In the genomic region with DNA sequence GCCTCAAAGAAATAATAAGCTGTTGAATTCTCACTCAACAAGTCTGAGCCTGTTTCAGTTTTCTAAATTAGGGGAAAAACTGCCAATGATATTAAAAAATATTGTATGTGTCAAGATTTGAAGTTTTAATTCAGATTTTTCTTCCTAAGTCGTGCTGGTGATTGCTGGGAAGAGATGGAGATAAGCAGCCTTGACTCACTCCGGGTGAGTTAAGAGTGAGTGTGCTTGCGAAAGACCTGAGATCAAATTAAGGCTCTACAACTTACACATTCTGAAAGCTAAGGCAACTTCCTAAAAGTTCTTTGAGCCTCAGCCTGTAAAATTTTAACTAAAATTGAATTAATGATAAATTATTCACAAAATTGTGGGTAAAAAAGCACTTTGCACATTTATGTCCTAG, we compare ENCODE assay signal across 21 cellular contexts.
DNase-seq lines count a peak whose midpoint lies in the region; ATAC-seq and TF ChIP-seq lines count a peak whose summit lies in the region.
"Had no signal": no experiment of that assay in that cellular context is flagged by ENCODE, and none has a peak within 500 bp of the region (broad histone marks: within the 10 kb centered on the region; RNA-seq: fewer than 3 reads in every experiment).

No MANE protein-coding gene starts in this region.

- no peak overlapping the region for H3K27ac ChIP-seq in RWPE2 (ENCODE audit: poor library complexity, severe bottlenecking)
- H3K27ac ChIP-seq: parathyroid adenoma, SK-N-MC, tibial artery had no signal

- peak; percentile 81 for ATAC-seq in RWPE2 (ENCODE audit: low read depth)
- ATAC-seq: stimulated activated memory B cell treated with anti-CD40 and anti-IgM and Interleukin-4, amounts not matched to agents 10 μg/mL and 1 μg/mL and 100 μg/mL, for 72 hours had no signal

- peak; percentile 38 for DNase-seq in M059J (ENCODE audit: low read depth)
- no peak for DNase-seq in RWPE2 (ENCODE audit: low spot score)
- DNase-seq in cardiac fibroblast (ENCODE audit: low read depth in 2 of 2): peak; percentile 29 to 71
- peak; percentile 39 for DNase-seq in renal cortical epithelial cell (ENCODE audit: low read depth)
- DNase-seq in NCI-H526 treated with DMSO at 0.1 percent for 48 hours (lab: John Stamatoyannopoulos, UW): no peak
- no peak for DNase-seq in activated naive CD4-positive, alpha-beta T cell (lab: John Stamatoyannopoulos, UW)
- no peak for DNase-seq in NCI-H1417 (lab: John Stamatoyannopoulos, UW)
- DNase-seq in hypothalamus (lab: John Stamatoyannopoulos, UW): no peak
- DNase-seq: activated CD4-positive, alpha-beta T cell treated with anti-CD3 and anti-CD28 coated beads, Interleukin-2, amount 10 ng/mL, durations not matched to agents 7 days and 5 days; activated naive CD4-positive, alpha-beta T cell treated with anti-CD3 and anti-CD28 coated beads, Interleukin-2, amount 50 U/mL, for 16 hours; caudate nucleus; effector CD8-positive, alpha-beta T cell; H7; naive B cell; NCI-H2171; NK-92 treated with Interleukin-12 subunit alpha and Interleukin-12 subunit beta, amount 100 ng/mL, for 24 hours; small intestine; tibial artery had no signal

- TF ChIP-seq CTCF in RWPE2 (IDR thresholded peaks at IDR 0.05; ENCODE audit: poor library complexity, severe bottlenecking): no peak
- TF ChIP-seq CTCF in cardiac fibroblast (IDR thresholded peaks at IDR 0.05; ENCODE audit: low read depth, low read length): no peak

- H3K4me3 ChIP-seq in RWPE2 (ENCODE audit: severe bottlenecking) (no peak overlapping the region), cardiac fibroblast (replicated peaks in 1 of 2; ENCODE audit: low read depth in 2 of 2, low read length in 2 of 2) (no peak overlapping the region)
- H3K4me3 ChIP-seq: SK-N-MC, tibial artery had no signal

- no peaks in the 10 kb centered on the region for H3K27me3 ChIP-seq in RWPE2 (ENCODE audit: insufficient read depth, poor library complexity, severe bottlenecking)
- H3K27me3 ChIP-seq: tibial artery had no signal

- H3K36me3 ChIP-seq in RWPE2 (ENCODE audit: low read depth): no peaks in the 10 kb centered on the region
- H3K36me3 ChIP-seq: tibial artery had no signal

- peaks cover 4% of the 10 kb centered on the region for H3K4me1 ChIP-seq in RWPE2 (ENCODE audit: insufficient read depth, poor library complexity, severe bottlenecking)
- H3K4me1 ChIP-seq: parathyroid adenoma, tibial artery had no signal

- H3K9me3 ChIP-seq in RWPE2 (ENCODE audit: severe bottlenecking): no peaks in the 10 kb centered on the region
- H3K9me3 ChIP-seq: tibial artery had no signal

Comparison
In these comparisons a context has a peak if more than half of its experiments do, and no peak if none do; other contexts are left out.
1. DNase-seq: peak in M059J (single experiment), cardiac fibroblast (2 of 2) and renal cortical epithelial cell (single experiment); none in RWPE2 (single experiment), NCI-H526 treated with DMSO at 0.1 percent for 48 hours (single experiment), activated naive CD4-positive, alpha-beta T cell (0 of 4), NCI-H1417 (0 of 3) and hypothalamus (0 of 51).